ENCODE assay signal across 8 cellular contexts in genomic region chr1:32773018-32773763, GRCh38. TPM values are rescaled to one million over a fixed set of nuclear protein-coding genes. Genes with fewer than 3 reads are reported as not detected.
DNase-seq lines count a peak whose midpoint lies in the region; ATAC-seq and TF ChIP-seq lines count a peak whose summit lies in the region.

No MANE protein-coding gene starts in this region.

- H3K36me3 Mint-ChIP-seq in activated naive CD4-positive, alpha-beta T cell treated with anti-CD3 and anti-CD28 coated beads, Interleukin-2, amount 50 U/mL, for 72 hours = no peaks in the 10 kb centered on the region

- no peaks in the 10 kb centered on the region for H3K9me3 ChIP-seq in prostate gland

- 19% methylated on average over 9 of the region's 9 CpGs for WGBS in prostate gland

- peak overlapping the region; percentile 26 to 44 for H3K27ac ChIP-seq in prostate gland

- TF ChIP-seq CTCF in prostate gland (IDR thresholded peaks at IDR 0.05) = peak; percentile 70 to 97 (median 96)

- H3K4me1 ChIP-seq in prostate gland (replicated peaks) = no peaks in the 10 kb centered on the region

- no peaks in the 10 kb centered on the region for H3K27me3 ChIP-seq in prostate gland (replicated peaks; ENCODE audit: insufficient read depth)

- no peaks in the 10 kb centered on the region for H3K9me3 Mint-ChIP-seq in activated naive CD4-positive, alpha-beta T cell treated with anti-CD3 and anti-CD28 coated beads, Interleukin-2, amount 50 U/mL, for 72 hours

- ATAC-seq in activated naive CD4-positive, alpha-beta T cell treated with anti-CD3 and anti-CD28 coated beads, Interleukin-2, amount 50 U/mL, for 72 hours = peak; percentile 70 to 76
- ATAC-seq in Right ventricle myocardium superior (ENCODE audit: poor library complexity) = peak; percentile 92

- no peak for TF ChIP-seq POLR2A in prostate gland (IDR thresholded peaks at IDR 0.05)

- H3K4me3 ChIP-seq in prostate gland = no peak overlapping the region

- peak overlapping the region; percentile 36 to 64 for H3K27ac Mint-ChIP-seq in activated naive CD4-positive, alpha-beta T cell treated with anti-CD3 and anti-CD28 coated beads, Interleukin-2, amount 50 U/mL, for 72 hours

- DNase-seq in NCI-H1417 (lab: John Stamatoyannopoulos, UW) (peak; percentile 54 to 76 (median 71)), NCI-H1417 treated with DMSO at 0.1 percent for 48 hours (lab: John Stamatoyannopoulos, UW) (no peak), NCI-H1092 (lab: John Stamatoyannopoulos, UW) (peak; percentile 71), SW480 (ENCODE audit: low spot score) (peak; percentile 74), Right ventricle myocardium superior (peak; percentile 90), prostate gland (ENCODE audit: low spot score) (peak; percentile 88), NCI-H1048 (lab: John Stamatoyannopoulos, UW) (no peak)
- DNase-seq in activated naive CD4-positive, alpha-beta T cell treated with anti-CD3 and anti-CD28 coated beads, Interleukin-2, amount 50 U/mL, for 72 hours (ENCODE audit: low spot score in 2 of 2) = peak; percentile 72 to 81

- no peaks in the 10 kb centered on the region for H3K36me3 ChIP-seq in prostate gland

- intact Hi-C loops in Right ventricle myocardium superior (cut with DNase I) = loop anchor here (1.0 kb wide), 1 partner anchor 61 kb away; no protein-coding TSS in a partner anchor
- intact Hi-C loops in prostate gland (cut with DNase I) = loop anchor here (2.0 kb wide), 1 partner anchor 60 kb away; no protein-coding TSS in a partner anchor

RNA-seq across cellular contexts. Expression of gene YARS1, which starts 44.0 kb away (rescaled TPM):
- total RNA-seq in activated naive CD4-positive, alpha-beta T cell treated with anti-CD3 and anti-CD28 coated beads, Interleukin-2, amount 50 U/mL, for 72 hours = 100 to 1,000 TPM; 217 to 236 TPM
- 34.1 TPM for total RNA-seq in Right ventricle myocardium superior
- 10 to 100 TPM; 32.0 to 63.5 TPM for total RNA-seq in prostate gland

RNA-seq across cellular contexts. Expression of gene S100PBP, which starts 44.3 kb away (rescaled TPM):
- total RNA-seq in activated naive CD4-positive, alpha-beta T cell treated with anti-CD3 and anti-CD28 coated beads, Interleukin-2, amount 50 U/mL, for 72 hours = 10 to 100 TPM; 41.5 to 73.0 TPM
- total RNA-seq in Right ventricle myocardium superior (12.7 TPM), prostate gland (10 to 100 TPM; 27.1 to 72.5 TPM)

Comparison
In these comparisons a context has a peak if more than half of its experiments do, and no peak if none do; other contexts are left out.
1. DNase-seq: peak in NCI-H1417 (3 of 3), NCI-H1092 (single experiment), SW480 (single experiment), activated naive CD4-positive, alpha-beta T cell treated with anti-CD3 and anti-CD28 coated beads, Interleukin-2, amount 50 U/mL, for 72 hours (2 of 2), Right ventricle myocardium superior (single experiment) and prostate gland (single experiment); none in NCI-H1417 treated with DMSO at 0.1 percent for 48 hours (single experiment) and NCI-H1048 (single experiment).